2 cellular contexts compared by ENCODE assay signal in the genomic region with DNA sequence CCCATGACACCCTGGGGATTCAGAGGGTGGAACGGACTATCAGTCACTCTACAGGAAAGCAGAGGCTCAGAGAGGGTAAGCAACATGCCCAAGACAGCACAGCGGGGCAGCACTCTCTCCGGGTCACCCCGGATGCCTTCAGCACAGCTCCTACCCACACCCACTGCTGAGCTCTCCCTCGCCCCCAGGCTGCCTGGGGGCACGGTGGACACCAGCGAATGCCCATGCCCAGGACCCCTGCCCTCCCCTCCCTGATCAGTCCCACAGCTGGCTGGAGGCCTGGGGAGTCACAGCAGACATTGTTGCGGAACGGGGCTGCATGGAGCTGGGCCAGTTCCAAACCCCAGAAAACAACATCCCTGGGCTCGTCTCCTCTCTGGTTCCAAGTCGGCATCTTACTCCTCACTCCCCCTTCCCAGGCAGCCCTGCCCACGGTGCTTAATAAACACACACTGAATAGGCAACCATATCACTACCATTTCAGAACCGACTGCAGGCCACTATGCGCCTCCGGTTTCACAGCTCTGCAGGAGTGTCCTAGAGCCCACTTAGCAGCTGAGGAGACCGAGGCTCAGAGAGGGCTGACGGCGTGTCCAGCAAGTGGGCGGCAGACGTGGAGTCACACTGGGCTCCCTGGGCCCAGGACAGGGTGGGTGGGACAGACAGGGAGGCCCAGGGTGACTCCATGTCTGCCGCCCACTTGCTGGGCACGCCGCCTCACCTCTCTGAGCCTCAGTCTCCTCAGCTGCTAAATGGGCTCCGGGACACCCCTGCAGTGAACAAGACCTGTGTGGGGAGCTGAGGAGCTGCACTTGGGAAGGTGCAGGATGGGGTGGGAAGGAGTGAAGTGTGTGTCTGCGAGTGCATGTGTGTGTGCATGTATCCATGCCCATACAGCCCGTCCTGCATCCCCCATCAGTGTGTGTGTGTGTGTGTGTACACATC.
A peak's percentile ranks its signal among the peaks of the same experiment; 100 is the strongest.
TF ChIP-seq lines count a peak whose summit lies in the region.

No MANE protein-coding gene starts in this region.

TF ChIP-seq in IMR-90, 13 proteins besides CTCF, POLR2A, EP300 and RAD21:
- no peak for TF ChIP-seq SMC3 (IDR thresholded peaks at IDR 0.05; ENCODE audit: low read depth, low read length)
- no peak for TF ChIP-seq MAFK (IDR thresholded peaks at IDR 0.05; ENCODE audit: low read depth, low read length)
- TF ChIP-seq CHD1 (IDR thresholded peaks at IDR 0.05; ENCODE audit: low read depth, low read length): no peak
- TF ChIP-seq FOS (IDR thresholded peaks at IDR 0.05; ENCODE audit: low read depth, low read length): no peak
- no peak for TF ChIP-seq RCOR1 (IDR thresholded peaks at IDR 0.05; ENCODE audit: insufficient replicate concordance, low read length)
- TF ChIP-seq, protein P1, sequence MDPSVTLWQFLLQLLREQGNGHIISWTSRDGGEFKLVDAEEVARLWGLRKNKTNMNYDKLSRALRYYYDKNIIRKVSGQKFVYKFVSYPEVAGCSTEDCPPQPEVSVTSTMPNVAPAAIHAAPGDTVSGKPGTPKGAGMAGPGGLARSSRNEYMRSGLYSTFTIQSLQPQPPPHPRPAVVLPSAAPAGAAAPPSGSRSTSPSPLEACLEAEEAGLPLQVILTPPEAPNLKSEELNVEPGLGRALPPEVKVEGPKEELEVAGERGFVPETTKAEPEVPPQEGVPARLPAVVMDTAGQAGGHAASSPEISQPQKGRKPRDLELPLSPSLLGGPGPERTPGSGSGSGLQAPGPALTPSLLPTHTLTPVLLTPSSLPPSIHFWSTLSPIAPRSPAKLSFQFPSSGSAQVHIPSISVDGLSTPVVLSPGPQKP (IDR thresholded peaks at IDR 0.05; ENCODE audit: borderline replicate concordance, low read depth, low read length): no peak
- no peak for TF ChIP-seq CEBPB (IDR thresholded peaks at IDR 0.05; ENCODE audit: low read depth, low read length)

TF ChIP-seq in K562, 482 proteins besides CTCF, POLR2A, EP300 and RAD21:
- TF ChIP-seq KDM1A (IDR thresholded peaks at IDR 0.05) (0 out of 4 replicates have a peak, but pooled peaks of 1 of the 2 experiments have one; percentile 10), PPARD (CRISPR knock-in tag; IDR thresholded peaks at IDR 0.05) (no peak), TEAD4 (IDR thresholded peaks at IDR 0.05; ENCODE audit: low read length) (no peak), TEAD4 (CRISPR knock-in tag; IDR thresholded peaks at IDR 0.05; ENCODE audit: borderline replicate concordance) (no peak), MBD2 (IDR thresholded peaks at IDR 0.05; ENCODE audit: borderline replicate concordance, low read depth) (no peak), PTRF (tag; IDR thresholded peaks at IDR 0.05) (no peak), ZNF41 (CRISPR knock-in tag; conservative IDR thresholded peaks at IDR 0.05) (no peak), MCM3 (IDR thresholded peaks at IDR 0.05) (no peak), RCOR1 (IDR thresholded peaks at IDR 0.05; ENCODE audit: borderline replicate concordance in 1 of 2, low read depth in 2 of 2, low read length in 2 of 2) (no peak), ZFP36 (IDR thresholded peaks at IDR 0.05; ENCODE audit: low read depth, low read length, partially characterized antibody) (peak; percentile 65), MYBL2 (IDR thresholded peaks at IDR 0.05; ENCODE audit: low read depth) (no peak), MYBL2 (CRISPR knock-in tag; IDR thresholded peaks at IDR 0.05; ENCODE audit: borderline replicate concordance) (no peak), NFIX (CRISPR knock-in tag; IDR thresholded peaks at IDR 0.05; ENCODE audit: low read depth) (no peak), ZNF174 (CRISPR knock-in tag; IDR thresholded peaks at IDR 0.05) (no peak), ZNF830 (CRISPR knock-in tag; IDR thresholded peaks at IDR 0.05) (no peak), BHLHE40 (IDR thresholded peaks at IDR 0.05; ENCODE audit: low read length) (no peak), BCOR (IDR thresholded peaks at IDR 0.05) (peak; percentile 72)
- TF ChIP-seq, protein P2, sequence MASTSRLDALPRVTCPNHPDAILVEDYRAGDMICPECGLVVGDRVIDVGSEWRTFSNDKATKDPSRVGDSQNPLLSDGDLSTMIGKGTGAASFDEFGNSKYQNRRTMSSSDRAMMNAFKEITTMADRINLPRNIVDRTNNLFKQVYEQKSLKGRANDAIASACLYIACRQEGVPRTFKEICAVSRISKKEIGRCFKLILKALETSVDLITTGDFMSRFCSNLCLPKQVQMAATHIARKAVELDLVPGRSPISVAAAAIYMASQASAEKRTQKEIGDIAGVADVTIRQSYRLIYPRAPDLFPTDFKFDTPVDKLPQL (IDR thresholded peaks at IDR 0.05; ENCODE audit: extremely low read depth, insufficient read length): no peak
- TF ChIP-seq, protein P3, sequence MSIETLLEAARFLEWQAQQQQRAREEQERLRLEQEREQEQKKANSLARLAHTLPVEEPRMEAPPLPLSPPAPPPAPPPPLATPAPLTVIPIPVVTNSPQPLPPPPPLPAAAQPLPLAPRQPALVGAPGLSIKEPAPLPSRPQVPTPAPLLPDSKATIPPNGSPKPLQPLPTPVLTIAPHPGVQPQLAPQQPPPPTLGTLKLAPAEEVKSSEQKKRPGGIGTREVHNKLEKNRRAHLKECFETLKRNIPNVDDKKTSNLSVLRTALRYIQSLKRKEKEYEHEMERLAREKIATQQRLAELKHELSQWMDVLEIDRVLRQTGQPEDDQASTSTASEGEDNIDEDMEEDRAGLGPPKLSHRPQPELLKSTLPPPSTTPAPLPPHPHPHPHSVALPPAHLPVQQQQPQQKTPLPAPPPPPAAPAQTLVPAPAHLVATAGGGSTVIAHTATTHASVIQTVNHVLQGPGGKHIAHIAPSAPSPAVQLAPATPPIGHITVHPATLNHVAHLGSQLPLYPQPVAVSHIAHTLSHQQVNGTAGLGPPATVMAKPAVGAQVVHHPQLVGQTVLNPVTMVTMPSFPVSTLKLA (conservative IDR thresholded peaks at IDR 0.05): no peak
- TF ChIP-seq, protein P4, sequence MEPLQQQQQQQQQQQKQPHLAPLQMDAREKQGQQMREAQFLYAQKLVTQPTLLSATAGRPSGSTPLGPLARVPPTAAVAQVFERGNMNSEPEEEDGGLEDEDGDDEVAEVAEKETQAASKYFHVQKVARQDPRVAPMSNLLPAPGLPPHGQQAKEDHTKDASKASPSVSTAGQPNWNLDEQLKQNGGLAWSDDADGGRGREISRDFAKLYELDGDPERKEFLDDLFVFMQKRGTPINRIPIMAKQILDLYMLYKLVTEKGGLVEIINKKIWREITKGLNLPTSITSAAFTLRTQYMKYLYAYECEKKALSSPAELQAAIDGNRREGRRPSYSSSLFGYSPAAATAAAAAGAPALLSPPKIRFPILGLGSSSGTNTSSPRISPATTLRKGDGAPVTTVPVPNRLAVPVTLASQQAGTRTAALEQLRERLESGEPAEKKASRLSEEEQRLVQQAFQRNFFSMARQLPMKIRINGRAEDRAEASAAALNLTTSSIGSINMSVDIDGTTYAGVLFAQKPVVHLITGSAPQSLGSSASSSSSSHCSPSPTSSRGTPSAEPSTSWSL (CRISPR knock-in tag; IDR thresholded peaks at IDR 0.05; ENCODE audit: borderline replicate concordance): no peak
